In genomic region chr2:62456721-62457539, GRCh38 we compare ENCODE assay signal across 8 cellular contexts. TPM values are rescaled to one million over a fixed set of nuclear protein-coding genes. Genes with fewer than 3 reads are reported as not detected.
DNase-seq lines count a peak whose midpoint lies in the region; ATAC-seq and TF ChIP-seq lines count a peak whose summit lies in the region.

No MANE protein-coding gene starts in this region.

- ATAC-seq in GM19463 (IDR thresholded peaks at IDR 0.05; ENCODE audit: unreplicated experiment), result peak; percentile 92
- peak; percentile 91 to 92 for ATAC-seq in activated T-cell treated with anti-CD3 and anti-CD28 coated beads, Interleukin-2, amount 50 U/mL, for 72 hours (replicated peaks in 1 of 2)

- no peaks in the 10 kb centered on the region for H3K36me3 Mint-ChIP-seq in activated T-cell treated with anti-CD3 and anti-CD28 coated beads, Interleukin-2, amount 50 U/mL, for 72 hours (ENCODE audit: insufficient read depth in 2 of 2)

- peak overlapping the region; percentile 58 to 80 (median 70) for H3K4me3 ChIP-seq in esophagus muscularis mucosa

- peak overlapping the region; percentile 54 to 61 for H3K4me3 Mint-ChIP-seq in activated T-cell treated with anti-CD3 and anti-CD28 coated beads, Interleukin-2, amount 50 U/mL, for 72 hours

- no peaks in the 10 kb centered on the region for H3K27me3 ChIP-seq in esophagus muscularis mucosa

- H3K9me3 Mint-ChIP-seq in activated T-cell treated with anti-CD3 and anti-CD28 coated beads, Interleukin-2, amount 50 U/mL, for 72 hours, result no peaks in the 10 kb centered on the region

- peak; percentile 94 to 100 (median 98) for TF ChIP-seq CTCF in esophagus muscularis mucosa (IDR thresholded peaks at IDR 0.05)

- H3K27me3 Mint-ChIP-seq in activated T-cell treated with anti-CD3 and anti-CD28 coated beads, Interleukin-2, amount 50 U/mL, for 72 hours (ENCODE audit: low read depth), result peaks cover 11% of the 10 kb centered on the region

- H3K4me1 Mint-ChIP-seq in activated T-cell treated with anti-CD3 and anti-CD28 coated beads, Interleukin-2, amount 50 U/mL, for 72 hours (ENCODE audit: low read depth), result no peaks in the 10 kb centered on the region

- WGBS in esophagus muscularis mucosa, result 11% methylated on average over 24 of the region's 52 CpGs

- in situ Hi-C loops in Caki2 (cut with HindIII; ENCODE audit: low pct_unique_long_range_greater_than_20kb, low sequenced_read_pairs), result no loop called here

- H3K36me3 ChIP-seq in esophagus muscularis mucosa, result no peaks in the 10 kb centered on the region

- peak overlapping the region; percentile 79 to 87 (median 83) for H3K27ac ChIP-seq in esophagus muscularis mucosa (replicated peaks in 1 of 4)

- no peak for TF ChIP-seq EP300 in esophagus muscularis mucosa (IDR thresholded peaks at IDR 0.05)

- H3K4me1 ChIP-seq in esophagus muscularis mucosa, result peaks cover 13 to 46% (median 36%) of the 10 kb centered on the region in 4 donors

- H3K9me3 ChIP-seq in esophagus muscularis mucosa, result no peaks in the 10 kb centered on the region

- intact Hi-C loops in esophagus muscularis mucosa (cut with DNase I), result loop anchor here (2.0 kb wide), 1 partner anchor 318 kb away; no protein-coding TSS in a partner anchor

- peak; percentile 88 for DNase-seq in Caki2 (ENCODE audit: low read depth)
- DNase-seq in HK-2 (ENCODE audit: unreplicated experiment), result peak; percentile 91
- peak; percentile 66 for DNase-seq in OCI-M1 (lab: John Stamatoyannopoulos, UW)
- peak; percentile 73 to 79 for DNase-seq in activated T-cell treated with anti-CD3 and anti-CD28 coated beads, Interleukin-2, amount 50 U/mL, for 72 hours
- no peak for DNase-seq in esophagus muscularis mucosa (ENCODE audit: extremely low spot score)
- peak; percentile 72 for DNase-seq in myocyte (ENCODE audit: low read depth)
- peak; percentile 34 to 47 for DNase-seq in stimulated activated CD8-positive, alpha-beta memory T cell treated with anti-CD3 and anti-CD28 coated beads, Interleukin-7, amount 100 ng/mL, for 48 hours (ENCODE audit: extremely low read depth in 1 of 2, low read depth in 1 of 2)

- no peak for TF ChIP-seq POLR2A in esophagus muscularis mucosa (IDR thresholded peaks at IDR 0.05; ENCODE audit: low read depth)

- no peak overlapping the region for H3K27ac Mint-ChIP-seq in activated T-cell treated with anti-CD3 and anti-CD28 coated beads, Interleukin-2, amount 50 U/mL, for 72 hours

RNA-seq across cellular contexts. Expression of gene TMEM17, which starts 49.1 kb away (rescaled TPM):
- total RNA-seq in Caki2 (2014; rRNA removed; shearing (Covaris generic); ENCODE audit: low replicate concordance), result 5.4 and 5.8 TPM in 2 replicates
- under 1 TPM; 0.32 to 0.70 TPM for total RNA-seq in activated T-cell treated with anti-CD3 and anti-CD28 coated beads, Interleukin-2, amount 50 U/mL, for 72 hours
- total RNA-seq in esophagus muscularis mucosa (1 to 10 TPM; 1.9 to 3.8 (median 2.4) TPM), myocyte (1.6 and 2.5 TPM in 2 replicates)
- polyA plus RNA-seq in myocyte (2012), result 3.5 TPM
